28 cellular contexts compared by ENCODE assay signal in the genomic region with DNA sequence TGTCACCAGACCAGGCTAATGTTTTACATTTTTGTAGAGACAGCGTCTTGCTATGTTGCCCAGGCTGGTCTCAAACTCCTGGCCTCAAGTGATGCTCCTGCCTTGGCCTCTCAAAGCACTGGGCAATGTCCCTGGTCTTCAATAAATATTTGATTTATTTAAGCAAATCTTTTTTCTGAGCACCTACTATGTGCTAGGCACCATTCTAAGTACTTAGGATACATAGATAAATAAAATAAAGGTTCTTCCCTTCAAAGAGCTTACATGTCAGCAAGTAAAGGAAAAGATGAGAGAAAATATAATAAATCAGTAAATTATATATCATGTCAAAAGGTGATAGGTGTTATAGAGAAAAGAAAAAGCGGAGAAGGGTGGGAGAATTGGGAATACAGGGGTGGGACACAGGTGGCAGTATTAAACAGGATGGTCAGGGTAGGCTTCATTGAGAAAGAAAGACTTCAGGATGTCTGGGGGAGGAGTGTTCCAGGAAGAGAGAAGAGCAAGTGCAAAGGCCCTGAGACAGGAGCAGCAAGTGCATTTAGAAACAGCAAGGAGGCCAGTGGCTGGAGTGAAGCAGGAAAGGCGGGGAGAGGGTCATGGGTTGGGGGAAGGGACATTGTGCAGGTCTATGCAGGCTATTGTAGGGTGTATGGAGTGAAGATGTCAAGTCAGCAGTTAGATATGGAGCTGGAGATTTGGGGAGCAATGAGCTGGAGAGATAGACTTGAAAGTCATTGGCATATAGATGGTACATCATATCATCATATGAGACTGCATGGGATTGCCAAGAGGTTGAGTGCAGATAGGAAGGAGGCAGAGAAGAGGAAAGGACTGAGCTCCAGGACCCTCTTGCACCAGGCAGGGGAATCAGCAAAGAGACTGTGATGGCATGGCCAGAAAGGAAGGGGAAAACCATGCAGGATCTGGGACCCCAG. TPM values are rescaled to one million over a fixed set of nuclear protein-coding genes. Genes with fewer than 3 reads are reported as not detected.
"Had no signal": no experiment of that assay in that cellular context is flagged by ENCODE, and none has a peak within 500 bp of the region (broad histone marks: within the 10 kb centered on the region; RNA-seq: fewer than 3 reads in every experiment).

No MANE protein-coding gene starts in this region.

- H2AFZ ChIP-seq: hepatocyte had no signal

- H3K79me2 ChIP-seq: hepatocyte had no signal

- H3K4me3 Mint-ChIP-seq: endodermal cell; naive thymus-derived CD4-positive, alpha-beta T cell; nephron progenitor cell; stimulated activated naive B cell treated with anti-CD40 and anti-IgM and Interleukin-4, amounts not matched to agents 10 μg/mL and 1 μg/mL and 100 μg/mL, for 72 hours had no signal

- H3K4me1 Mint-ChIP-seq: naive thymus-derived CD4-positive, alpha-beta T cell; stimulated activated naive B cell treated with anti-CD40 and anti-IgM and Interleukin-4, amounts not matched to agents 10 μg/mL and 1 μg/mL and 100 μg/mL, for 72 hours had no signal

- FAIRE-seq: colon, endothelial cell of umbilical vein, kidney, urothelium cell line had no signal

- H3K27me3 ChIP-seq: foreskin keratinocyte, hepatocyte, stomach had no signal

- H3K27ac ChIP-seq: foreskin keratinocyte, hepatocyte, neutrophil, psoas muscle, spleen, stomach, thoracic aorta had no signal

- H3K36me3 Mint-ChIP-seq: naive thymus-derived CD4-positive, alpha-beta T cell; stimulated activated naive B cell treated with anti-CD40 and anti-IgM and Interleukin-4, amounts not matched to agents 10 μg/mL and 1 μg/mL and 100 μg/mL, for 72 hours had no signal

- H3K9me3 ChIP-seq: neutrophil, psoas muscle, spleen, stomach, thoracic aorta had no signal

- H3K9me3 Mint-ChIP-seq: endodermal cell; stimulated activated naive B cell treated with anti-CD40 and anti-IgM and Interleukin-4, amounts not matched to agents 10 μg/mL and 1 μg/mL and 100 μg/mL, for 72 hours had no signal

- H3K36me3 ChIP-seq: neutrophil, spleen, thoracic aorta had no signal

- H3K4me3 ChIP-seq: hepatocyte, psoas muscle, spleen, stomach, thoracic aorta had no signal

- H3K4me2 ChIP-seq: hepatocyte had no signal

- ATAC-seq: foreskin keratinocyte; left cardiac atrium; naive thymus-derived CD4-positive, alpha-beta T cell; psoas muscle; sciatic nerve; stimulated activated naive B cell treated with anti-CD40 and anti-IgM and Interleukin-4, amounts not matched to agents 10 μg/mL and 1 μg/mL and 100 μg/mL, for 72 hours had no signal

- H3K4me1 ChIP-seq: psoas muscle had no signal

- H3K27ac Mint-ChIP-seq: endodermal cell; naive thymus-derived CD4-positive, alpha-beta T cell; nephron progenitor cell; stimulated activated naive B cell treated with anti-CD40 and anti-IgM and Interleukin-4, amounts not matched to agents 10 μg/mL and 1 μg/mL and 100 μg/mL, for 72 hours had no signal

- DNase-seq: dermis blood vessel endothelial cell; effector CD4-positive, alpha-beta T cell; endodermal cell; erythroblast; foreskin keratinocyte; head of caudate nucleus; left cardiac atrium; mesendoderm; naive thymus-derived CD4-positive, alpha-beta T cell; nephron progenitor cell; retina; spleen; stimulated activated CD4-positive, alpha-beta T cell treated with anti-CD3 and anti-CD28 coated beads, Interleukin-15, amount 100 ng/mL, for 24 hours; stimulated activated CD4-positive, alpha-beta T cell treated with anti-CD3 and anti-CD28 coated beads, Interleukin-1b, Interleukin-23, amount 100 ng/mL, for 48 hours; stimulated activated CD4-positive, alpha-beta T cell treated with anti-CD3 and anti-CD28 coated beads, Interleukin-4, amount 100 ng/mL, for 24 hours; stimulated activated naive B cell treated with anti-CD40 and anti-IgM and Interleukin-4, amounts not matched to agents 10 μg/mL and 1 μg/mL and 100 μg/mL, for 72 hours; stomach; substantia nigra; trophoblast cell had no signal

RNA-seq across cellular contexts. Expression of a gene that starts 11.3 kb away (rescaled TPM):
- polyA plus RNA-seq: naive thymus-derived CD4-positive, alpha-beta T cell had no signal
